Comparison of ENCODE assay signal across 8 cellular contexts in the genomic region with DNA sequence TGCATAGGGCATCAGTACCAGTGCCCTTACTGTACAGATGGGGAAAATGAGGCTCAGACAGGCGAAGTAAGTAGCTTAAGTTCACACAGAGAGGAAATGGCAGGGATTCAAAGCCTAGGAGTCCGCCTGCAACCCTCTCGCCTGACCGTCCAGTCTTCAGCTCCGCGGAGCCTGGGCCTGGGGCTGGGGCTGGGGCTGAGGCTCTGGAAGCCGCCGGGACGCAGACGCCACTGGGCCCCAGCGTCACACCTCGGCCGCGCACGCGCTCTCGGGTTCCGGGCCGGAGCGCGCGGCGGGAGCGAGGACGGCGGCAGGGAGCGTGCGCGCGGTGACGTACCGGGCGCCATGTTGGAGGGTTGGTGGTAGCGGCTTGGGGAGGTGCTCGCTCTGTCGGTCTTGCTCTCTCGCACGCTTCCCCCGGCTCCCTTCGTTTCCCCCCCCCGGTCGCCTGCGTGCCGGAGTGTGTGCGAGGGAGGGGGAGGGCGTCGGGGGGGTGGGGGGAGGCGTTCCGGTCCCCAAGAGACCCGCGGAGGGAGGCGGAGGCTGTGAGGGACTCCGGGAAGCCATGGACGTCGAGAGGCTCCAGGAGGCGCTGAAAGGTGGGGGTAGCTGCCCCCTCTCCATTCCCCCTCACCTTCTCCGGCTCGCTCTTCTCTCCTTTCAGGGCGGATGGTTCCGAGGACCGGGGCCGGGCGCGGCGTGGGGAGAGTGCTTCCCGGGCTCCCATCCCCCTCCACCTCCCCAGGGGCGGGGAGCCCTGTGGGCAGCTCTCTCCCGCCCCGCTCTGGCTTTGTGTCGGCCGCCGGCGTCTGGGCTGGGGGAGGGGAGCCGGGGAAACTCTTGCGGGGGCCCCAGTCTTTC. TPM values are rescaled to one million over a fixed set of nuclear protein-coding genes. Genes with fewer than 3 reads are reported as not detected.
DNase-seq lines count a peak whose midpoint lies in the region; ATAC-seq, FAIRE-seq and TF ChIP-seq lines count a peak whose summit lies in the region.

TSS of gene PPP4R2 (plus strand) at position 339 of the 861 bp plus-strand sequence. CDS start at position 566, 227 bp downstream.

- peak within 1 kb of the TSS; percentile 96 for H3K4me3 Mint-ChIP-seq in WTC11

- H3K27ac ChIP-seq in ACC112 (ENCODE audit: low read depth, low read length), result peak within 1 kb of the TSS; percentile 94

- H3K36me3 ChIP-seq in ACC112 (ENCODE audit: insufficient read depth, low read length) (peaks cover 26% of the 10 kb centered on the region), bronchial epithelial cell (ENCODE audit: control insufficient read depth, insufficient read depth, low read length) (peaks cover 2% of the 10 kb centered on the region)

- no peaks in the 10 kb centered on the region for H3K27me3 Mint-ChIP-seq in WTC11 (ENCODE audit: low read depth)

- peak within 1 kb of the TSS; percentile 94 for H3K4me3 ChIP-seq in ACC112 (ENCODE audit: low read depth, low read length)
- peak within 1 kb of the TSS; percentile 84 for H3K4me3 ChIP-seq in bronchial epithelial cell (ENCODE audit: low read depth, low read length)

- no peaks in the 10 kb centered on the region for H3K27me3 ChIP-seq in ACC112 (ENCODE audit: insufficient read depth, low read length)
- H3K27me3 ChIP-seq in bronchial epithelial cell (ENCODE audit: control insufficient read depth, insufficient read depth, low read length), result no peaks in the 10 kb centered on the region

- H3K36me3 Mint-ChIP-seq in WTC11, result peaks cover 35% of the 10 kb centered on the region

- peaks cover 26% of the 10 kb centered on the region for H3K4me1 ChIP-seq in ACC112 (ENCODE audit: control insufficient read depth, insufficient read depth, low read length, unreplicated experiment)

- TF ChIP-seq CTCF in WTC11 (IDR thresholded peaks at IDR 0.05) (no peak), bronchial epithelial cell (IDR thresholded peaks at IDR 0.05; ENCODE audit: insufficient read depth, low read length, severe bottlenecking) (no peak)

- ATAC-seq in GM18520 (IDR thresholded peaks at IDR 0.05; ENCODE audit: unreplicated experiment) (peak; percentile 76), HG03060 (IDR thresholded peaks at IDR 0.05; ENCODE audit: low read depth, unreplicated experiment) (peak; percentile 72), WTC11 (peak; percentile 89)

- POLR2A ChIA-PET in WTC11 (lab: Charles Lee), result interaction anchor here (0.6 to 1.1 kb wide), 3 partner anchors 29 to 57 kb away, joined by 3 read pairs; no protein-coding TSS in a partner anchor

- CTCF ChIA-PET in WTC11 (lab: Charles Lee), result interaction anchor here (0.8 to 2.3 kb wide), 7 partner anchors 15 to 109 kb away, joined by 3 to 11 read pairs (median 3); partner anchors contain the start of gene GXYLT2

- peak within 1 kb of the TSS; percentile 96 for H2AFZ ChIP-seq in ACC112 (ENCODE audit: low read length, unreplicated experiment)

- peaks cover 49% of the 10 kb centered on the region for H3K79me2 ChIP-seq in ACC112 (ENCODE audit: control insufficient read depth, insufficient read depth, low read length, unreplicated experiment)

- DNase-seq in NCI-H2196 treated with DMSO at 0.1 percent for 48 hours (lab: John Stamatoyannopoulos, UW; ENCODE audit: unreplicated experiment) (peak; percentile 65), WTC11 (ENCODE audit: low spot score) (peak; percentile 85), bronchial epithelial cell (ENCODE audit: low read depth) (peak; percentile 57), inferior parietal cortex (ENCODE audit: extremely low spot score) (peak; percentile 90)
- DNase-seq in stimulated activated CD4-positive, alpha-beta T cell treated with anti-CD3 and anti-CD28 coated beads, Interleukin-12 subunit alpha, Interleukin-12 subunit beta, amount 100 ng/mL, for 24 hours (ENCODE audit: low read depth in 2 of 2), result peak; percentile 86

- peaks cover 41% of the 10 kb centered on the region for H3K4me1 Mint-ChIP-seq in WTC11

- H3K9me3 Mint-ChIP-seq in WTC11, result no peaks in the 10 kb centered on the region

- FAIRE-seq in bronchial epithelial cell (lab: Jason Lieb, UNC), result no peak

- peak within 1 kb of the TSS; percentile 93 for H3K27ac Mint-ChIP-seq in WTC11

TF ChIP-seq in WTC11, 78 proteins besides CTCF, POLR2A, EP300 and RAD21 (continues in another document):
- TF ChIP-seq AR (CRISPR knock-in tag; IDR thresholded peaks at IDR 0.05), result no peak
- no peak for TF ChIP-seq OVOL2 (CRISPR knock-in tag; IDR thresholded peaks at IDR 0.05; ENCODE audit: borderline replicate concordance)
- TF ChIP-seq ZNF317 (CRISPR knock-in tag; IDR thresholded peaks at IDR 0.05; ENCODE audit: borderline replicate concordance, low read depth), result no peak
- no peak for TF ChIP-seq ZNF425 (CRISPR knock-in tag; conservative IDR thresholded peaks at IDR 0.05)
- no peak for TF ChIP-seq TCF7 (CRISPR knock-in tag; IDR thresholded peaks at IDR 0.05; ENCODE audit: low read depth)
- TF ChIP-seq HMGA2 (CRISPR knock-in tag; IDR thresholded peaks at IDR 0.05), result no peak
- TF ChIP-seq FOXP4 (CRISPR knock-in tag; IDR thresholded peaks at IDR 0.05), result peak; percentile 91
- TF ChIP-seq CREB1 (CRISPR knock-in tag; IDR thresholded peaks at IDR 0.05), result no peak
- TF ChIP-seq ZMAT4 (CRISPR knock-in tag; IDR thresholded peaks at IDR 0.05), result no peak
- TF ChIP-seq SP1 (CRISPR knock-in tag; conservative IDR thresholded peaks at IDR 0.05), result peak; percentile 43
- TF ChIP-seq ZNF232 (CRISPR knock-in tag; IDR thresholded peaks at IDR 0.05), result 0 out of 2 replicates have a peak, but pooled peaks have one; percentile 53

RNA-seq across cellular contexts. Expression of gene PPP4R2, which starts in this region (rescaled TPM):
- 70.3 to 80.4 TPM (median 78.1 TPM) in 3 replicates for total RNA-seq in WTC11 (2021)
- 82.1 and 117 TPM in 2 replicates for total RNA-seq in bronchial epithelial cell

Comparison
In these comparisons a context has a peak if more than half of its experiments do, and no peak if none do; other contexts are left out.
1. Peak in every context shown above with its lines: DNase-seq, ATAC-seq, H3K4me3 ChIP-seq and H3K27ac ChIP-seq.